In genomic region chr1:16374266-16374665, GRCh38 we compare ENCODE assay signal across 15 cellular contexts. TPM values are rescaled to one million over a fixed set of nuclear protein-coding genes. Genes with fewer than 3 reads are reported as not detected.
DNase-seq lines count a peak whose midpoint lies in the region; ATAC-seq and TF ChIP-seq lines count a peak whose summit lies in the region.
"Had no signal": no experiment of that assay in that cellular context is flagged by ENCODE, and none has a peak within 500 bp of the region (broad histone marks: within the 10 kb centered on the region; RNA-seq: fewer than 3 reads in every experiment).

No MANE protein-coding gene starts in this region.

- H3K4me3 Mint-ChIP-seq in HFFc6 (0 out of 2 replicates have a peak overlapping the region, but pooled peaks have one; percentile 27), brain (peak overlapping the region in 3 of 5 experiments; percentile 31 to 63 (median 52))
- peak overlapping the region; percentile 55 for H3K4me3 Mint-ChIP-seq in natural killer cell treated with Interleukin-12 subunit alpha and Interleukin-12 subunit beta and Interleukin-15 and Interleukin-18, amount 100 ng/mL, for 72 hours

- H3K9me3 Mint-ChIP-seq in HFFc6, result no peaks in the 10 kb centered on the region
- H3K9me3 Mint-ChIP-seq in brain, result peaks cover 0 to 1% (median 0%) of the 10 kb centered on the region in 5 experiments
- peaks cover 6% of the 10 kb centered on the region for H3K9me3 Mint-ChIP-seq in natural killer cell treated with Interleukin-12 subunit alpha and Interleukin-12 subunit beta and Interleukin-15 and Interleukin-18, amount 100 ng/mL, for 72 hours

- H3K4me3 ChIP-seq in BLaER1 treated with 17β-estradiol and CSF1 and Interleukin-3, amounts not matched to agents 10 nM and 100 nM, result no peak overlapping the region

- DNase-seq in HFFc6 (no peak), SKM-1 treated with dmso at 0.1 percent for 144 hours (lab: John Stamatoyannopoulos, UW; ENCODE audit: unreplicated experiment) (no peak), SKM-1 (lab: John Stamatoyannopoulos, UW; ENCODE audit: unreplicated experiment) (no peak)
- no peak for DNase-seq in natural killer cell treated with Interleukin-12 subunit alpha and Interleukin-12 subunit beta and Interleukin-15 and Interleukin-18, amount 100 ng/mL, for 72 hours (ENCODE audit: low spot score)
- no peak for DNase-seq in activated CD4-positive, CD25-positive, alpha-beta regulatory T cell (lab: John Stamatoyannopoulos, UW)
- DNase-seq: cerebellar nuclear complex; DMS53; kidney; NCI-H2171; stimulated activated CD4-positive, alpha-beta T cell treated with anti-CD3 and anti-CD28 coated beads, Interleukin-15, amount 100 ng/mL, for 24 hours; stimulated activated naive CD4-positive, alpha-beta T cell; T-helper 9 cell had no signal

- ATAC-seq in natural killer cell treated with Interleukin-12 subunit alpha and Interleukin-12 subunit beta and Interleukin-15 and Interleukin-18, amount 100 ng/mL, for 72 hours, result no peak
- no peak for ATAC-seq in HG02610 (IDR thresholded peaks at IDR 0.05; ENCODE audit: unreplicated experiment)

- peaks cover 19 to 68% (median 49%) of the 10 kb centered on the region in 11 experiments; a peak in 20 of 22 replicates for H3K36me3 ChIP-seq in BLaER1 treated with 17β-estradiol and CSF1 and Interleukin-3, amounts not matched to agents 10 nM and 100 nM

- no peak for TF ChIP-seq CTCF in HFFc6 (IDR thresholded peaks at IDR 0.05)
- no peak for TF ChIP-seq CTCF in brain (conservative IDR thresholded peaks at IDR 0.05)

- H3K27me3 Mint-ChIP-seq in HFFc6 (ENCODE audit: insufficient read depth), result peaks cover 2% of the 10 kb centered on the region
- no peaks in the 10 kb centered on the region for H3K27me3 Mint-ChIP-seq in brain
- H3K27me3 Mint-ChIP-seq in natural killer cell treated with Interleukin-12 subunit alpha and Interleukin-12 subunit beta and Interleukin-15 and Interleukin-18, amount 100 ng/mL, for 72 hours, result no peaks in the 10 kb centered on the region

- H3K4me1 ChIP-seq in BLaER1 treated with 17β-estradiol and CSF1 and Interleukin-3, amounts not matched to agents 10 nM and 100 nM, result peaks cover 47 to 81% (median 75%) of the 10 kb centered on the region in 10 experiments

- peaks cover 98 to 100% (median 100%) of the 10 kb centered on the region in 11 experiments for H4K20me1 ChIP-seq in BLaER1 treated with 17β-estradiol and CSF1 and Interleukin-3, amounts not matched to agents 10 nM and 100 nM

- peaks cover 22% of the 10 kb centered on the region for H3K36me3 Mint-ChIP-seq in HFFc6 (ENCODE audit: low read depth)
- peaks cover 40% of the 10 kb centered on the region for H3K36me3 Mint-ChIP-seq in brain
- H3K36me3 Mint-ChIP-seq in natural killer cell treated with Interleukin-12 subunit alpha and Interleukin-12 subunit beta and Interleukin-15 and Interleukin-18, amount 100 ng/mL, for 72 hours, result peaks cover 9% of the 10 kb centered on the region

- H3K9ac ChIP-seq in BLaER1 treated with 17β-estradiol and CSF1 and Interleukin-3, amounts not matched to agents 10 nM and 100 nM, result peak overlapping the region in 3 of 11 experiments; percentile 21 to 59 (median 37); a peak in 3 of 22 replicates

- H3K27ac Mint-ChIP-seq in HFFc6, result peak overlapping the region; percentile 65
- H3K27ac Mint-ChIP-seq in brain, result peak overlapping the region; percentile 63 to 94 (median 77)
- peak overlapping the region; percentile 70 to 86 for H3K27ac Mint-ChIP-seq in natural killer cell treated with Interleukin-12 subunit alpha and Interleukin-12 subunit beta and Interleukin-15 and Interleukin-18, amount 100 ng/mL, for 72 hours

- H3K4me2 ChIP-seq in BLaER1 treated with 17β-estradiol and CSF1 and Interleukin-3, amounts not matched to agents 10 nM and 100 nM, result peak overlapping the region in 7 of 11 experiments; percentile 9 to 73 (median 33); a peak in 13 of 22 replicates

- no peaks in the 10 kb centered on the region for H3K27me3 ChIP-seq in BLaER1 treated with 17β-estradiol and CSF1 and Interleukin-3, amounts not matched to agents 10 nM and 100 nM

- H3K27ac ChIP-seq in BLaER1 treated with 17β-estradiol and CSF1 and Interleukin-3, amounts not matched to agents 10 nM and 100 nM, result 0 out of 22 replicates have a peak overlapping the region, but pooled peaks of 1 of the 11 experiments have one; percentile 6

- H3K4me1 Mint-ChIP-seq in HFFc6 (ENCODE audit: low read depth) (peaks cover 69% of the 10 kb centered on the region), brain (peaks cover 59% of the 10 kb centered on the region)
- H3K4me1 Mint-ChIP-seq in natural killer cell treated with Interleukin-12 subunit alpha and Interleukin-12 subunit beta and Interleukin-15 and Interleukin-18, amount 100 ng/mL, for 72 hours (ENCODE audit: low read depth in 2 of 2), result peaks cover 69 to 75% of the 10 kb centered on the region in 2 donors

- H3K9me3 ChIP-seq in BLaER1 treated with 17β-estradiol and CSF1 and Interleukin-3, amounts not matched to agents 10 nM and 100 nM (replicated peaks in 1 of 11), result no peaks in the 10 kb centered on the region

RNA-seq across cellular contexts. Expression of gene SZRD1, which starts 7.2 kb away (rescaled TPM):
- 100 to 1,000 TPM; 210 to 246 (median 229) TPM for total RNA-seq in HFFc6 (2021; fragmentation: NEBNext Ultra II Directional; extraction: Animal tissue kit (Norgen Biotek cat#: 25700))
- 152 TPM for polyA plus RNA-seq in brain (ENCODE audit: insufficient read depth, low read depth, low replicate concordance)
- 100 to 1,000 TPM; 232 to 279 TPM for total RNA-seq in natural killer cell treated with Interleukin-12 subunit alpha and Interleukin-12 subunit beta and Interleukin-15 and Interleukin-18, amount 100 ng/mL, for 72 hours

RNA-seq across cellular contexts. Expression of gene FBXO42, which starts 22.0 kb away (rescaled TPM):
- 10 to 100 TPM; 11.5 to 15.2 (median 13.4) TPM for total RNA-seq in HFFc6 (2021; fragmentation: NEBNext Ultra II Directional; extraction: Animal tissue kit (Norgen Biotek cat#: 25700))
- 27.0 TPM for polyA plus RNA-seq in brain (ENCODE audit: insufficient read depth, low read depth, low replicate concordance)
- total RNA-seq in natural killer cell treated with Interleukin-12 subunit alpha and Interleukin-12 subunit beta and Interleukin-15 and Interleukin-18, amount 100 ng/mL, for 72 hours, result 10 to 100 TPM; 27.9 to 34.9 TPM
